2 cellular contexts compared by ENCODE assay signal in genomic region chr2:138026116-138026855, GRCh38.
TF ChIP-seq lines count a peak whose summit lies in the region.

No MANE protein-coding gene starts in this region.

TF ChIP-seq in K562, 482 proteins besides CTCF, POLR2A, EP300 and RAD21 (continued from another document):
- TF ChIP-seq BCL6 (CRISPR knock-in tag; IDR thresholded peaks at IDR 0.05) = no peak
- TF ChIP-seq RBM34 (IDR thresholded peaks at IDR 0.05; ENCODE audit: borderline replicate concordance, insufficient read depth, low read length) = no peak
- no peak for TF ChIP-seq NFE2 (IDR thresholded peaks at IDR 0.05; ENCODE audit: low read depth)
- TF ChIP-seq MITF (IDR thresholded peaks at IDR 0.05) = no peak
- no peak for TF ChIP-seq HMGXB4 (CRISPR knock-in tag; IDR thresholded peaks at IDR 0.05)
- TF ChIP-seq ZNF133 (CRISPR knock-in tag; IDR thresholded peaks at IDR 0.05) = no peak
- no peak for TF ChIP-seq ZNF717 (CRISPR knock-in tag; IDR thresholded peaks at IDR 0.05)
- no peak for TF ChIP-seq HDAC8 (tag; IDR thresholded peaks at IDR 0.05)
- TF ChIP-seq SP1 (CRISPR knock-in tag; IDR thresholded peaks at IDR 0.05) = no peak
- TF ChIP-seq DEAF1 (CRISPR knock-in tag; IDR thresholded peaks at IDR 0.05) = no peak
- no peak for TF ChIP-seq RBFOX2 (IDR thresholded peaks at IDR 0.05; ENCODE audit: low read depth, low read length)
- no peak for TF ChIP-seq ZNF589 (CRISPR knock-in tag; IDR thresholded peaks at IDR 0.05; ENCODE audit: low read depth)
- TF ChIP-seq TCF15 (CRISPR knock-in tag; IDR thresholded peaks at IDR 0.05) = no peak
- TF ChIP-seq PATZ1 (CRISPR knock-in tag; IDR thresholded peaks at IDR 0.05; ENCODE audit: borderline replicate concordance) = no peak
- no peak for TF ChIP-seq CC2D1A (IDR thresholded peaks at IDR 0.05)
- no peak for TF ChIP-seq PURB (CRISPR knock-in tag; IDR thresholded peaks at IDR 0.05; ENCODE audit: low read depth)
TF ChIP-seq in K562: peak in this region for 0.

TF ChIP-seq in SK-N-SH treated with all-trans-retinoic acid at 6 μM for 48 hours, 23 proteins besides CTCF, POLR2A, EP300 and RAD21 (continued from another document):
- no peak for TF ChIP-seq POU6F1 (CRISPR knock-in tag; IDR thresholded peaks at IDR 0.05; ENCODE audit: borderline replicate concordance, low read depth)
- no peak for TF ChIP-seq ZFP3 (CRISPR knock-in tag; IDR thresholded peaks at IDR 0.05)
- TF ChIP-seq ZNF8 (CRISPR knock-in tag; IDR thresholded peaks at IDR 0.05) = no peak
